ENCODE assay signal across 19 cellular contexts in the genomic region with DNA sequence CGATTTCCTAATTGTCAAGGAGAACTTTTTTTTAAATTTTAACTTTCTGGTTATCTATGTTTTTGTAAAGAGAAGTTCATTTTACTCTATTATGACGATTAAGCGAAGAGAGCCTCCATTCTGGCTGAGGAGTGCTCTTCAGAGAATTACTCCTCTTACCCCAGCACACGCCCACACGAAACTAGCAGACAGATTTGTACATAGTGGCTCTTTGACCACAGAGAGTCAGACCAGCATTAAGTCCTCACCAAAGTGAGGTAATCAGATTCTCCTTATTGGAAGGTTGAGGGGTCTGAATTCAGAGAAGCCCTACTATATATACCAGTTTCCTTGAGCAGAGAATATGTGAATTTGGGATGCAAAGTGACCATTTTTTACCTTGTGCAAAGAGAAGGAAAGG.
"Had no signal": no experiment of that assay in that cellular context is flagged by ENCODE, and none has a peak within 500 bp of the region (broad histone marks: within the 10 kb centered on the region; RNA-seq: fewer than 3 reads in every experiment).

No MANE protein-coding gene starts in this region.

- H3K4me1 ChIP-seq: adrenal gland, spleen, stomach, testis, upper lobe of left lung had no signal

- H3K27me3 ChIP-seq: sigmoid colon, spleen, testis, upper lobe of left lung had no signal

- H3K36me3 ChIP-seq: adrenal gland, sigmoid colon, spleen, stomach, upper lobe of left lung had no signal

- ATAC-seq: esophagus mucosa, left ventricle myocardium superior had no signal

- H3K4me3 ChIP-seq: adrenal gland, sigmoid colon, spleen, stomach, testis, upper lobe of left lung had no signal

- H3K4me1 Mint-ChIP-seq: activated CD4-positive, alpha-beta memory T cell treated with anti-CD3 and anti-CD28 coated beads, Interleukin-2, amount 10 ng/mL, durations not matched to agents 7 days and 5 days; mesothelial cell of epicardium; nephron progenitor cell had no signal

- H3K4me3 Mint-ChIP-seq: activated CD4-positive, alpha-beta memory T cell treated with anti-CD3 and anti-CD28 coated beads, Interleukin-2, amount 10 ng/mL, durations not matched to agents 7 days and 5 days; activated T-cell treated with anti-CD3 and anti-CD28 coated beads, Interleukin-2, amount 50 U/mL, for 24 hours; mesothelial cell of epicardium; nephron progenitor cell; WTC11 had no signal

- H3K9me3 ChIP-seq: adrenal gland, sigmoid colon, testis had no signal

- H3K36me3 Mint-ChIP-seq: mesothelial cell of epicardium, WTC11 had no signal

- H3K27ac ChIP-seq: adrenal gland, sigmoid colon, spleen, stomach, testis, upper lobe of left lung had no signal

- DNase-seq: activated CD4-positive, alpha-beta memory T cell treated with anti-CD3 and anti-CD28 coated beads, Interleukin-2, amount 10 ng/mL, durations not matched to agents 7 days and 5 days; activated CD4-positive, alpha-beta T cell treated with anti-CD3 and anti-CD28 coated beads for 4 hours; activated effector memory CD4-positive, alpha-beta T cell treated with Interleukin-2 at 50 U/mL for 16 hours; activated naive CD4-positive, alpha-beta T cell treated with anti-CD3 and anti-CD28 coated beads, Interleukin-2, amount 50 U/mL, for 16 hours; activated T-cell treated with anti-CD3 and anti-CD28 coated beads, Interleukin-2, amount 50 U/mL, for 24 hours; adrenal gland; foreskin fibroblast; kidney glomerular epithelial cell; left ventricle myocardium superior; nephron progenitor cell; sigmoid colon; spleen; stimulated activated CD4-positive, alpha-beta T cell treated with anti-CD3 and anti-CD28 coated beads, Interleukin-1b, Interleukin-23, amount 100 ng/mL, for 48 hours; stomach; testis had no signal

- H3K27ac Mint-ChIP-seq: activated CD4-positive, alpha-beta memory T cell treated with anti-CD3 and anti-CD28 coated beads, Interleukin-2, amount 10 ng/mL, durations not matched to agents 7 days and 5 days; activated T-cell treated with anti-CD3 and anti-CD28 coated beads, Interleukin-2, amount 50 U/mL, for 24 hours; mesothelial cell of epicardium; nephron progenitor cell had no signal
